ENCODE assay signal across 10 cellular contexts in the genomic region with DNA sequence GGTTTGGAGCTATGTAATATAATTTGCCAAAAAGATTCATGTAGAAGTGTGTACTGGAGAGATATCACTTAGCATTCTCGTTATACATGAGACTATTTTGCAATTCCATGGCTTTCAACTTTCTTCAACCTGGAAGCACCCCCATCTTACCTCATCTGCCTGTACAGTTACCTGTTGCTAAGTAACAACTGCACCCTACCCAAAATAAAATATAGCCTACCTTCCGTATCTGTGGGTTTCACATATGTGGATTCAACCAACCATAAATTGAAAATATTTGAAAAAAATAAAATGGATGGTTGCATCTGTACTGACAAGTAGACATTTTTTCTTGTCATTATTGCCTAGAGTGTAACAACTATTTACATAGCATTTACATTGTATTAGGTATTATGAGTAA.
"Had no signal": no experiment of that assay in that cellular context is flagged by ENCODE, and none has a peak within 500 bp of the region (broad histone marks: within the 10 kb centered on the region; RNA-seq: fewer than 3 reads in every experiment).

No MANE protein-coding gene starts in this region.

- H3K9ac ChIP-seq: GM23248 had no signal

- H3K27ac Mint-ChIP-seq: HFFc6 had no signal

- H3K4me3 ChIP-seq: GM23248, HAP-1, K562 had no signal

- H3K4me3 Mint-ChIP-seq: HFFc6 had no signal

- DNase-seq: GM23248, GOT3, H7, HFFc6, IMR-90, KG1 had no signal

- FAIRE-seq: HTR-8/SVneo, K562 had no signal

- ATAC-seq: HCT116, K562 had no signal

- H3K27ac ChIP-seq: GM23248 had no signal

- H3K36me3 ChIP-seq: HAP-1 had no signal

- H3K9me3 ChIP-seq: HAP-1 had no signal

- H2AFZ ChIP-seq: GM23248 had no signal
